9 cellular contexts compared by ENCODE assay signal in genomic region chr6:90611543-90611864, GRCh38. TPM values are rescaled to one million over a fixed set of nuclear protein-coding genes. Genes with fewer than 3 reads are reported as not detected.
DNase-seq lines count a peak whose midpoint lies in the region; FAIRE-seq and TF ChIP-seq lines count a peak whose summit lies in the region.
"Had no signal": no experiment of that assay in that cellular context is flagged by ENCODE, and none has a peak within 500 bp of the region (broad histone marks: within the 10 kb centered on the region; RNA-seq: fewer than 3 reads in every experiment).

No MANE protein-coding gene starts in this region.

- H3K36me3 ChIP-seq in BJ (ENCODE audit: control insufficient read depth, insufficient read depth, low read length) (no peaks in the 10 kb centered on the region), Karpas-422 (ENCODE audit: insufficient read depth, low read length) (no peaks in the 10 kb centered on the region), duodenal mucosa (ENCODE audit: control insufficient read depth in 1 of 2, insufficient read depth in 2 of 2, low read length in 2 of 2) (no peaks in the 10 kb centered on the region)

- peaks cover 15% of the 10 kb centered on the region for H3K27me3 ChIP-seq in BJ (ENCODE audit: control insufficient read depth, insufficient read depth, low read length)
- H3K27me3 ChIP-seq in Karpas-422 (ENCODE audit: low read length), result no peaks in the 10 kb centered on the region
- peaks cover 22 to 37% of the 10 kb centered on the region in 2 donors for H3K27me3 ChIP-seq in duodenal mucosa (ENCODE audit: control insufficient read depth in 1 of 2, insufficient read depth in 2 of 2, low read length in 2 of 2)

- H3K4me3 Mint-ChIP-seq in neural crest cell, result peak overlapping the region; percentile 88

- H3K9me2 ChIP-seq in Karpas-422 (replicated peaks; ENCODE audit: insufficient read depth, low read length), result no peaks in the 10 kb centered on the region

- H3K27ac ChIP-seq in Karpas-422 (ENCODE audit: low read length), result no peak overlapping the region
- H3K27ac ChIP-seq in duodenal mucosa (ENCODE audit: low read depth, low read length), result no peak overlapping the region

- peak overlapping the region; percentile 97 for H2AFZ ChIP-seq in Karpas-422 (ENCODE audit: low read length)

- no peak for FAIRE-seq in urothelium cell line (lab: Jason Lieb, UNC)

- CTCF ChIA-PET in BJ (lab: Yijun Ruan, JAX), result no interaction called here

- H3K4me3 ChIP-seq in BJ (ENCODE audit: low read depth, low read length), result peak overlapping the region; percentile 42
- H3K4me3 ChIP-seq in Karpas-422 (ENCODE audit: low read length), result peak overlapping the region; percentile 72
- H3K4me3 ChIP-seq in duodenal mucosa (ENCODE audit: low read depth in 1 of 2, low read length in 2 of 2), result peak overlapping the region; percentile 61 to 73

- peaks cover 82% of the 10 kb centered on the region for H3K27me3 Mint-ChIP-seq in neural crest cell (ENCODE audit: low read depth)

- POLR2A ChIA-PET in BJ (lab: Charles Lee), result interaction anchor here (0.7 kb wide), 1 partner anchor 774 kb away, joined by 3 read pairs; no protein-coding TSS in a partner anchor

- no peaks in the 10 kb centered on the region for H3K79me2 ChIP-seq in Karpas-422 (ENCODE audit: low read length)

- H3K9me3 Mint-ChIP-seq in neural crest cell, result no peaks in the 10 kb centered on the region

- peaks cover 14% of the 10 kb centered on the region for H3K4me1 ChIP-seq in Karpas-422 (ENCODE audit: low read length)
- H3K4me1 ChIP-seq in duodenal mucosa (ENCODE audit: control insufficient read depth in 1 of 2, insufficient read depth in 2 of 2, low read length in 2 of 2), result peaks cover 0 to 4% of the 10 kb centered on the region in 2 donors

- no peaks in the 10 kb centered on the region for H3K9me3 ChIP-seq in Karpas-422 (ENCODE audit: low read length)
- no peaks in the 10 kb centered on the region for H3K9me3 ChIP-seq in duodenal mucosa (ENCODE audit: control insufficient read depth in 1 of 2, low read length in 2 of 2)

- H3K4me2 ChIP-seq in Karpas-422 (ENCODE audit: low read depth, low read length, poor library complexity, severe bottlenecking), result peak overlapping the region; percentile 78

- no peaks in the 10 kb centered on the region for H4K20me1 ChIP-seq in Karpas-422 (ENCODE audit: insufficient read depth, low read depth, low read length)

- H3K4me1 Mint-ChIP-seq in neural crest cell, result peaks cover 18% of the 10 kb centered on the region

- no peak for TF ChIP-seq CTCF in BJ (IDR thresholded peaks at IDR 0.05; ENCODE audit: insufficient read depth, low read depth, low read length)
- peak; percentile 39 for TF ChIP-seq CTCF in neural crest cell (conservative IDR thresholded peaks at IDR 0.05)

- H3K9ac ChIP-seq in Karpas-422 (ENCODE audit: low read length) (peak overlapping the region; percentile 64), duodenal mucosa (ENCODE audit: low read depth in 1 of 2, low read length in 2 of 2) (peak overlapping the region in 1 of 2 donors; percentile 10)

- no peak overlapping the region for H3K27ac Mint-ChIP-seq in neural crest cell (ENCODE audit: unreplicated experiment)

- H3K36me3 Mint-ChIP-seq in neural crest cell (ENCODE audit: low read depth), result no peaks in the 10 kb centered on the region

- DNase-seq in BJ (ENCODE audit: low read depth), result no peak
- DNase-seq in Karpas-422, result no peak
- no peak for DNase-seq in neural crest cell (ENCODE audit: low read depth, low spot score)
- DNase-seq in UCSD-AML1 (lab: John Stamatoyannopoulos, UW; ENCODE audit: unreplicated experiment), result no peak
- DNase-seq in urothelium cell line (ENCODE audit: low spot score), result no peak
- no peak for DNase-seq in COR-L47 (lab: John Stamatoyannopoulos, UW)
- DNase-seq in DMS114 treated with DMSO at 0.1 percent for 48 hours (lab: John Stamatoyannopoulos, UW; ENCODE audit: unreplicated experiment), result no peak
- DNase-seq: amniotic stem cell had no signal

RNA-seq across cellular contexts. Expression of gene MAP3K7, which starts 24.6 kb away (rescaled TPM):
- polyA plus RNA-seq in BJ (2011; rRNA removed), result 23.1 and 35.7 TPM in 2 replicates
- polyA minus RNA-seq in BJ (2011; rRNA and poly(A)+ RNA removed), result 17.4 and 18.8 TPM in 2 replicates
- total RNA-seq in Karpas-422 (2014; rRNA removed; shearing (Covaris generic); ENCODE audit: low replicate concordance), result 55.6 and 91.9 TPM in 2 replicates
- total RNA-seq in neural crest cell, result 37.9 and 38.8 TPM in 2 replicates
